Comparison of ENCODE assay signal across 7 cellular contexts in the genomic region with DNA sequence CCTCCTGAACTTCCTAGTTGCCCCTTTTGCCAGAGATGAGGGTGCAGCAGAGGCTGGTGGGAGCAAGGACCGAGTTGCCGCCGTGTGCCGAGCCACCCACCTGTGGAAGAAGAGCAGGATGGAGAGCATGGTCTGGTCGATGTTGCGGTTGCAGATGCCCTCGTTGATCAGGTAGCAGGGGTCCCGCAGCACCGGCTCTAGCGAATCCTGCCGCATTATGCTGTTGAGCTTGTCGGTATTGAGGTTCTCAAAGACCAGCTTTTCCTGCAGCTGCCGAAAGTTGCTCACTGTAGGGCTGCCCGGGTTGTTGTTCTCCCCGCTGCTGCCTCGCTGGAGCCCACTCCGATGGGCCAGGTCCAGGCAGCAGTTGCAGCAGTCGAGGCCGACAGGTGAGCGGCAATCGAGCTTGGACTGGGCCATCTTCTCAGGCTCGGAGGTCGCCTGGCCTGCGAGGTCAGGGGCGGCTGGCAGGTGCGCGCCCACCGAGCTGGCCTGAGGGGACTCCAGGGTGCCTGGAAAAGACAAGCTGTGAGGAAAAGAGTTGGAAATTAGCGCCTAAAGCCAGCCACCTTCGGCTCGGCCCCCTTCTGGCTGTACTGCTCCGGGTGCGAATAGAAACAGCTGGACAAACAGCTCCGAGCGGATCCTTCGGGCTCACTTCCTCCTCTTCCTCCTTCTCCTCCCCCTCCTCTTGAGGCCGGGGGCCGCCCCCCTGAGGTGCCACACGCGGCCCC. TPM values are rescaled to one million over a fixed set of nuclear protein-coding genes. Genes with fewer than 3 reads are reported as not detected.
DNase-seq lines count a peak whose midpoint lies in the region; ATAC-seq and TF ChIP-seq lines count a peak whose summit lies in the region.

No MANE protein-coding gene starts in this region.

- ATAC-seq in GM21360 (IDR thresholded peaks at IDR 0.05; ENCODE audit: unreplicated experiment) (peak; percentile 16), HG03457 (IDR thresholded peaks at IDR 0.05; ENCODE audit: unreplicated experiment) (peak; percentile 14), right lobe of liver (peak in 3 of 4 donors; percentile 4 to 6 (median 5))

- no peak for DNase-seq in astrocyte of the spinal cord (ENCODE audit: low read depth, low spot score)
- DNase-seq in right lobe of liver, result no peak
- no peak for DNase-seq in tibial nerve (ENCODE audit: low spot score in 2 of 2)
- DNase-seq in midbrain (lab: John Stamatoyannopoulos, UW), result no peak
- DNase-seq in 8988T, result no peak

- TF ChIP-seq POLR2A in right lobe of liver (IDR thresholded peaks at IDR 0.05) (no peak), tibial nerve (IDR thresholded peaks at IDR 0.05) (no peak)

- WGBS in right lobe of liver (ENCODE audit: insufficient coverage, low coverage, low lambda C conversion rate, missing lambda C conversion rate), result 14% methylated on average over 12 of the region's 40 CpGs
- 45% methylated on average over 33 of the region's 40 CpGs; no CpG with 5 or more reads in 1 of the 2 donors for WGBS in tibial nerve, 2 donors

- H3K4me1 ChIP-seq in right lobe of liver (no peaks in the 10 kb centered on the region), tibial nerve (peaks cover 0 to 12% (median 0%) of the 10 kb centered on the region in 4 donors)

- H3K36me3 ChIP-seq in right lobe of liver (no peaks in the 10 kb centered on the region), tibial nerve (peaks cover 0 to 6% (median 0%) of the 10 kb centered on the region in 3 donors)

- in situ Hi-C loops in astrocyte of the spinal cord (cut with HindIII; ENCODE audit: low sequenced_read_pairs), result no loop called here

- no peaks in the 10 kb centered on the region for H3K9me3 ChIP-seq in right lobe of liver
- H3K9me3 ChIP-seq in tibial nerve, result no peaks in the 10 kb centered on the region

- intact Hi-C loops in right lobe of liver (cut with DNase I), result loop anchor here (10.0 kb wide), 3 partner anchors 60 to 120 kb away; no protein-coding TSS in a partner anchor

- TF ChIP-seq CTCF in astrocyte of the spinal cord (IDR thresholded peaks at IDR 0.05; ENCODE audit: low read depth, low read length) (peak; percentile 11), right lobe of liver (IDR thresholded peaks at IDR 0.05) (no peak), tibial nerve (IDR thresholded peaks at IDR 0.05) (no peak)

- TF ChIP-seq EP300 in tibial nerve (IDR thresholded peaks at IDR 0.05), result peak in 1 of 2 donors; percentile 29

- H3K27me3 ChIP-seq in right lobe of liver (peaks cover 0 to 3% of the 10 kb centered on the region in 2 donors), tibial nerve (peaks cover 0 to 27% of the 10 kb centered on the region in 2 donors)

- H3K27ac ChIP-seq in right lobe of liver (peak overlapping the region; percentile 47 to 73 (median 63)), tibial nerve (peak overlapping the region; percentile 80 to 96 (median 88))

- peak overlapping the region; percentile 46 for H3K4me3 ChIP-seq in astrocyte of the spinal cord (ENCODE audit: low read depth, low read length)
- peak overlapping the region; percentile 48 to 67 (median 65) for H3K4me3 ChIP-seq in right lobe of liver
- H3K4me3 ChIP-seq in tibial nerve, result peak overlapping the region; percentile 48 to 69 (median 54)

RNA-seq across cellular contexts. Expression of a gene that starts 0.4 kb away (rescaled TPM):
- 100 to 1,000 TPM in 2 of 6 experiments, 10 to 100 TPM in 3, 1 to 10 TPM in 1; 7.4 to 118 (median 60.3) TPM for total RNA-seq in right lobe of liver
- total RNA-seq in tibial nerve, result 1,000 to 10,000 TPM; 1,744 to 2,802 (median 2,261) TPM

RNA-seq across cellular contexts. Expression of a gene that starts 2.4 kb away (rescaled TPM):
- total RNA-seq in right lobe of liver (not detected), tibial nerve (not detected)

RNA-seq across cellular contexts. Expression of a gene that starts 50.5 kb away (rescaled TPM):
- total RNA-seq in right lobe of liver (10 to 100 TPM in 4 of 6 experiments, 1 to 10 TPM in 2; 6.3 to 13.8 (median 11.8) TPM), tibial nerve (10 to 100 TPM; 17.1 to 31.0 (median 20.0) TPM)

Comparison
In these comparisons a context has a peak if more than half of its experiments do, and no peak if none do; other contexts are left out.
1. RNA of a gene that starts 0.4 kb away (total RNA-seq): 1,744 to 2,802 TPM in tibial nerve; 7.4 to 118 TPM in right lobe of liver; every median in the first group is over 10 times any median in the second.
2. Peak in every context shown above with its lines, with median percentiles within 50 percentile points of each other: ATAC-seq and H3K4me3 ChIP-seq.